In genomic region chr17:3755335-3756030, GRCh38 we compare ENCODE assay signal across 9 cellular contexts. TPM values are rescaled to one million over a fixed set of nuclear protein-coding genes. Genes with fewer than 3 reads are reported as not detected.
DNase-seq lines count a peak whose midpoint lies in the region; ATAC-seq and TF ChIP-seq lines count a peak whose summit lies in the region.
"Had no signal": no experiment of that assay in that cellular context is flagged by ENCODE, and none has a peak within 500 bp of the region (broad histone marks: within the 10 kb centered on the region; RNA-seq: fewer than 3 reads in every experiment).

No MANE protein-coding gene starts in this region.

- no peaks in the 10 kb centered on the region for H3K9me2 ChIP-seq in OCI-LY1 (ENCODE audit: low read depth, low read length)

- WGBS in esophagus squamous epithelium, 2 donors = 40 to 54% methylated on average over 8 to 9 of the region's 20 CpGs

- TF ChIP-seq CTCF in OCI-LY1 (IDR thresholded peaks at IDR 0.05; ENCODE audit: low read length) (no peak), esophagus squamous epithelium (IDR thresholded peaks at IDR 0.05) (no peak), retinal pigment epithelial cell (conservative IDR thresholded peaks at IDR 0.05; ENCODE audit: low read depth, low read length) (no peak)

- H3K4me1 ChIP-seq in OCI-LY1 (ENCODE audit: insufficient read depth, low read length, severe bottlenecking) (peaks cover 4% of the 10 kb centered on the region), esophagus squamous epithelium (peaks cover 0 to 17% (median 14%) of the 10 kb centered on the region in 3 donors)

- ATAC-seq in GM21529 (IDR thresholded peaks at IDR 0.05; ENCODE audit: unreplicated experiment) = peak; percentile 14

- H3K36me3 ChIP-seq in OCI-LY1 (ENCODE audit: insufficient read depth, low read length) = no peaks in the 10 kb centered on the region; the same call in 1 of the 2 replicates
- no peaks in the 10 kb centered on the region for H3K36me3 ChIP-seq in esophagus squamous epithelium
- H3K36me3 ChIP-seq: sigmoid colon had no signal

- H3K27ac ChIP-seq in OCI-LY1 (ENCODE audit: low read depth, low read length, poor library complexity, severe bottlenecking) (no peak overlapping the region), esophagus squamous epithelium (peak overlapping the region; percentile 75 to 92 (median 84))
- H3K27ac ChIP-seq: sigmoid colon had no signal

- no peaks in the 10 kb centered on the region for H4K20me1 ChIP-seq in OCI-LY1 (ENCODE audit: insufficient read depth, low read length)

- H3K27me3 ChIP-seq in OCI-LY1 (ENCODE audit: insufficient read depth, low read length) (peaks cover 3% of the 10 kb centered on the region; the same call in 1 of the 2 replicates), esophagus squamous epithelium (peaks cover 0 to 31% (median 0%) of the 10 kb centered on the region in 4 donors)

- H3K9ac ChIP-seq in OCI-LY1 (ENCODE audit: low read length) = peak overlapping the region; percentile 69

- H3K79me2 ChIP-seq in OCI-LY1 (ENCODE audit: insufficient read depth, low read length) = no peaks in the 10 kb centered on the region

- TF ChIP-seq POLR2A in esophagus squamous epithelium (IDR thresholded peaks at IDR 0.05) = no peak

- no peaks in the 10 kb centered on the region for H3F3A ChIP-seq in OCI-LY1 (ENCODE audit: insufficient read depth, low read length)

- peak overlapping the region; percentile 81 for H3K4me2 ChIP-seq in OCI-LY1 (ENCODE audit: low read length)

- DNase-seq in esophagus squamous epithelium (lab: John Stamatoyannopoulos, UW) (no peak), retinal pigment epithelial cell (ENCODE audit: low read depth) (no peak), NCI-H82 treated with DMSO at 0.1 percent for 48 hours (lab: John Stamatoyannopoulos, UW; ENCODE audit: unreplicated experiment) (no peak), retina (no peak), NCI-H1092 (lab: John Stamatoyannopoulos, UW) (no peak)
- DNase-seq: HCEC 1CT, sigmoid colon had no signal

- peaks cover 6% of the 10 kb centered on the region; the same call in 1 of the 2 replicates for H3K9me3 ChIP-seq in OCI-LY1 (ENCODE audit: low read length)
- H3K9me3 ChIP-seq in esophagus squamous epithelium = peaks cover 0 to 7% (median 5%) of the 10 kb centered on the region in 3 donors

- H2AFZ ChIP-seq in OCI-LY1 (ENCODE audit: low read length) = no peak overlapping the region

- H3K4me3 ChIP-seq in OCI-LY1 (ENCODE audit: low read depth, low read length, poor library complexity, severe bottlenecking) (peak overlapping the region; percentile 65), esophagus squamous epithelium (peak overlapping the region; percentile 38 to 68 (median 58)), retinal pigment epithelial cell (ENCODE audit: low read length) (peak overlapping the region; percentile 23)
- H3K4me3 ChIP-seq: sigmoid colon had no signal

- intact Hi-C loops in esophagus squamous epithelium (cut with DNase I) = no loop called here

RNA-seq across cellular contexts. Expression of gene HASPIN, which starts 31.8 kb away (rescaled TPM):
- total RNA-seq in esophagus squamous epithelium = 1 to 10 TPM; 1.4 to 5.4 (median 3.0) TPM

RNA-seq across cellular contexts. Expression of gene ITGAE, which starts 45.5 kb away (rescaled TPM):
- total RNA-seq in esophagus squamous epithelium = 10 to 100 TPM in 3 of 4 donors, 1 to 10 TPM in 1; 5.7 to 40.5 (median 26.9) TPM

RNA-seq across cellular contexts. Expression of gene P2RX5, which starts 59.5 kb away (rescaled TPM):
- total RNA-seq in esophagus squamous epithelium = 1 to 10 TPM in 1 of 4 donors, under 1 TPM in 2, not detected in 1; 0.38 to 1.1 (median 0.97) TPM
